In genomic region chr17:57940217-57940616, GRCh38 we compare ENCODE assay signal across 8 cellular contexts. TPM values are rescaled to one million over a fixed set of nuclear protein-coding genes. Genes with fewer than 3 reads are reported as not detected.
A peak's percentile ranks its signal among the peaks of the same experiment; 100 is the strongest.
DNase-seq lines count a peak whose midpoint lies in the region; ATAC-seq lines count a peak whose summit lies in the region.

No MANE protein-coding gene starts in this region.

- in situ Hi-C loops in G401 (cut with HindIII; ENCODE audit: low sequenced_read_pairs), result no loop called here

- peak overlapping the region in 6 of 8 donors; percentile 29 to 69 (median 35) for H3K4me3 Mint-ChIP-seq in naive B cell

- H3K27ac ChIP-seq in angular gyrus (ENCODE audit: low read depth, low read length), result peak overlapping the region; percentile 83

- peaks cover 21 to 22% (median 22%) of the 10 kb centered on the region in 3 donors for H3K4me1 Mint-ChIP-seq in naive B cell

- H3K9me3 Mint-ChIP-seq in naive B cell, result peaks cover 0 to 2% (median 0%) of the 10 kb centered on the region in 7 donors

- ATAC-seq in naive B cell (ENCODE audit: low read depth in 2 of 2) (no peak), GM21576 (IDR thresholded peaks at IDR 0.05; ENCODE audit: unreplicated experiment) (no peak), GM18909 (IDR thresholded peaks at IDR 0.05; ENCODE audit: poor library complexity, unreplicated experiment) (no peak), HG03354 (IDR thresholded peaks at IDR 0.05; ENCODE audit: poor library complexity, severe bottlenecking, unreplicated experiment) (no peak)

- H3K27ac Mint-ChIP-seq in naive B cell, result peak overlapping the region in 1 of 6 donors; percentile 93

- peaks cover 44 to 72% (median 69%) of the 10 kb centered on the region in 3 donors for H3K27me3 Mint-ChIP-seq in naive B cell

- peak; percentile 62 for DNase-seq in G401 (ENCODE audit: low spot score)
- DNase-seq in NAMALWA (ENCODE audit: low spot score), result peak; percentile 28
- no peak for DNase-seq in naive B cell
- no peak for DNase-seq in AML-193 (lab: John Stamatoyannopoulos, UW)

- no peaks in the 10 kb centered on the region for H3K36me3 Mint-ChIP-seq in naive B cell

RNA-seq across cellular contexts. Expression of gene CUEDC1, which starts 15.0 kb away (rescaled TPM):
- total RNA-seq in G401 (2014; rRNA removed; shearing (Covaris generic)), result 26.7 and 42.3 TPM in 2 replicates
- polyA plus RNA-seq in naive B cell (ENCODE audit: low read depth in 6 of 6), result not detected

RNA-seq across cellular contexts. Expression of gene VEZF1, which starts 47.8 kb away (rescaled TPM):
- total RNA-seq in G401 (2014; rRNA removed; shearing (Covaris generic)), result 22.7 and 37.4 TPM in 2 replicates
- 10 to 100 TPM; 39.6 to 58.2 (median 50.6) TPM for polyA plus RNA-seq in naive B cell (ENCODE audit: low read depth in 6 of 6)

Comparison
In these comparisons a context has a peak if more than half of its experiments do, and no peak if none do; other contexts are left out.
1. DNase-seq: peak in G401 (single experiment) and NAMALWA (single experiment); none in naive B cell (single experiment) and AML-193 (0 of 2).